Comparison of ENCODE assay signal across 20 cellular contexts in the genomic region with DNA sequence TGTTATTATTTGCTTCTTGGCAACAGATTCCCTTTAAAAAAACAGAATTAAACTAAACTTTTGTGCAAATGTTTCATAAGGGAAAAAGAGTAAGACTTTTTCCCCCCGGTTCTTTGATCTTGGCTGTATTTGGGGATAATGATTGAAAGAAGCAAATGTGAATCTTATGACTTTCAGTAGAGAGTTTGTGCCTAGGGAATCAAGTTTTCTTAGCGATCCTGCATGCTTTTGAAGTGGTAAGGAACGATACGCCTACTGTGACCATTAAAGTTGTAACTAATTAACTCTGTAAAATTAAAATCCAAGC.
"Had no signal": no experiment of that assay in that cellular context is flagged by ENCODE, and none has a peak within 500 bp of the region (broad histone marks: within the 10 kb centered on the region; RNA-seq: fewer than 3 reads in every experiment).

No MANE protein-coding gene starts in this region.

- ATAC-seq: activated CD4-positive, alpha-beta T cell treated with anti-CD3 and anti-CD28 coated beads for 36 hours; activated CD8-positive, alpha-beta T cell treated with anti-CD3 and anti-CD28 coated beads for 36 hours; activated naive CD8-positive, alpha-beta T cell treated with anti-CD3 and anti-CD28 coated beads, Interleukin-2, amount 50 U/mL, for 24 hours; gastrocnemius medialis; heart right ventricle; left lung; pancreas had no signal

- H3K4me3 Mint-ChIP-seq: activated CD4-positive, alpha-beta T cell treated with anti-CD3 and anti-CD28 coated beads for 36 hours; activated CD8-positive, alpha-beta T cell treated with anti-CD3 and anti-CD28 coated beads for 36 hours; activated naive CD8-positive, alpha-beta T cell treated with anti-CD3 and anti-CD28 coated beads, Interleukin-2, amount 50 U/mL, for 24 hours; neural progenitor cell had no signal

- H3K9ac ChIP-seq: neural progenitor cell had no signal

- H3K27me3 Mint-ChIP-seq: activated CD4-positive, alpha-beta T cell treated with anti-CD3 and anti-CD28 coated beads for 36 hours; activated CD8-positive, alpha-beta T cell treated with anti-CD3 and anti-CD28 coated beads for 36 hours; activated naive CD8-positive, alpha-beta T cell treated with anti-CD3 and anti-CD28 coated beads, Interleukin-2, amount 50 U/mL, for 24 hours; stimulated activated naive CD8-positive, alpha-beta T cell treated with anti-CD3 and anti-CD28 coated beads, Interleukin-15, Interleukin-2, amounts not matched to agents 100 ng/mL and 50 ng/mL, for 24 hours had no signal

- H3K9me3 ChIP-seq: gastrocnemius medialis, left lung, pancreas, testis had no signal

- H3K36me3 ChIP-seq: cardiac muscle cell, gastrocnemius medialis, left lung, neural progenitor cell, pancreas had no signal

- DNase-seq: activated CD4-positive, alpha-beta T cell treated with anti-CD3 and anti-CD28 coated beads for 36 hours; activated CD8-positive, alpha-beta memory T cell treated with anti-CD3 and anti-CD28 coated beads, Interleukin-2, amount 50 U/mL, for 48 hours; activated CD8-positive, alpha-beta T cell treated with anti-CD3 and anti-CD28 coated beads for 36 hours; activated naive CD4-positive, alpha-beta T cell treated with Interleukin-2 at 50 U/mL for 16 hours; activated naive CD8-positive, alpha-beta T cell treated with anti-CD3 and anti-CD28 coated beads, Interleukin-2, amount 50 U/mL, for 24 hours; effector CD4-positive, alpha-beta T cell; gastrocnemius medialis; heart right ventricle; islet precursor cell; left lung; mesenchymal stem cell; pancreas; stimulated activated CD4-positive, alpha-beta T cell treated with anti-CD3 and anti-CD28 coated beads, Interleukin-2, amount 100 ng/mL, for 48 hours; stimulated activated CD8-positive, alpha-beta memory T cell treated with anti-CD3 and anti-CD28 coated beads, Interleukin-4, amount 100 ng/mL, for 48 hours; testis had no signal

- H3K27ac Mint-ChIP-seq: activated CD4-positive, alpha-beta T cell treated with anti-CD3 and anti-CD28 coated beads for 36 hours; activated CD8-positive, alpha-beta T cell treated with anti-CD3 and anti-CD28 coated beads for 36 hours; activated naive CD8-positive, alpha-beta T cell treated with anti-CD3 and anti-CD28 coated beads, Interleukin-2, amount 50 U/mL, for 24 hours; neural progenitor cell; stimulated activated naive CD8-positive, alpha-beta T cell treated with anti-CD3 and anti-CD28 coated beads, Interleukin-15, Interleukin-2, amounts not matched to agents 100 ng/mL and 50 ng/mL, for 24 hours had no signal

- H3K36me3 Mint-ChIP-seq: neural progenitor cell had no signal

- H3K9me3 Mint-ChIP-seq: activated CD8-positive, alpha-beta T cell treated with anti-CD3 and anti-CD28 coated beads for 36 hours; activated naive CD8-positive, alpha-beta T cell treated with anti-CD3 and anti-CD28 coated beads, Interleukin-2, amount 50 U/mL, for 24 hours; neural progenitor cell; stimulated activated naive CD8-positive, alpha-beta T cell treated with anti-CD3 and anti-CD28 coated beads, Interleukin-15, Interleukin-2, amounts not matched to agents 100 ng/mL and 50 ng/mL, for 24 hours had no signal

- FAIRE-seq: pancreas, urothelium cell line had no signal

- H3K4me3 ChIP-seq: cardiac muscle cell, gastrocnemius medialis, heart right ventricle, left lung, neural progenitor cell, pancreas, testis had no signal

- H3K4me1 ChIP-seq: gastrocnemius medialis, neural progenitor cell, pancreas had no signal

- H3K27ac ChIP-seq: cardiac muscle cell, gastrocnemius medialis, heart right ventricle, left lung, neural progenitor cell, pancreas, VCaP had no signal
